In the genomic region with DNA sequence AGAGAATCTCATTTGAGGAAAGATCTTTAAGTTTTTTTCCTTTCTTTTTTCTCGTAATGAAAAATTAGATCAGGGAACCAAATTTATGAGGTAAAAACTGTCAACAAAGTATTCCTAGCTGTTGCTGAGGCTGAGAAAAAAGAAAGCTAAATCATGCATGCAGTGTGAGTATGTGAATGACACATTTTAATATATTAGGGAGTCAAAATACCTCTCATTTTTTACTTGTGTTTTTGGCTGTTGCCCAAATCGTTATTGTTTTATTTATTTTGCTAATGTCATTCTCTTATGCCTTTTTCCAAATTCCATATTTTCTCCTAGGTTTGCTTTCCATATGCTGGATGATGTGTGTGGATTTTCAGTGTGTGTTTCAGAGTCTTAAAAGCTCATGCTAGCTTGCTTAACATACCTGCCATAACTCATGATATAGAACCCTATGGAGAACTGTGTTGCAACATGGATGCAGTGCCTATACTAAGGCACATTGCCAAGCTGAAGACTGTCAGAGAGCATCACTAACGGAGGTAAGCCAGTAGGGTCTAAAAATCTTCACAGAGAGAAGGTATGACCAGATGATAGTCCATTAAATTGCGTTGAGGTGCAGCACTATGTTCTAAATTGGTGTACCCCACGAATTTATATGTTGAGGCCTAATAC, we compare ENCODE assay signal across 12 cellular contexts.
DNase-seq lines count a peak whose midpoint lies in the region; ATAC-seq and TF ChIP-seq lines count a peak whose summit lies in the region.
"Had no signal": no experiment of that assay in that cellular context is flagged by ENCODE, and none has a peak within 500 bp of the region (broad histone marks: within the 10 kb centered on the region; RNA-seq: fewer than 3 reads in every experiment).

No MANE protein-coding gene starts in this region.

- H3K4me2 ChIP-seq in mesendoderm (ENCODE audit: low read length), result no peak overlapping the region

- peaks cover 27% of the 10 kb centered on the region for H3K4me1 ChIP-seq in muscle layer of colon (ENCODE audit: insufficient read depth, low read length)
- peaks cover 0 to 54% (median 34%) of the 10 kb centered on the region in 4 donors for H3K4me1 ChIP-seq in tibial artery
- H3K4me1 ChIP-seq in mesendoderm (ENCODE audit: control insufficient read depth, low read depth, low read length), result no peaks in the 10 kb centered on the region

- H3K27ac ChIP-seq in caudate nucleus (ENCODE audit: low read depth, low read length) (peak overlapping the region; percentile 92), muscle layer of colon (ENCODE audit: low read depth, low read length) (peak overlapping the region; percentile 69), tibial artery (peak overlapping the region; percentile 50 to 68), mesendoderm (ENCODE audit: low read depth, low read length) (no peak overlapping the region)

- no peak overlapping the region for H3K9ac ChIP-seq in muscle layer of colon (ENCODE audit: low read length)
- no peak overlapping the region for H3K9ac ChIP-seq in mesendoderm (ENCODE audit: low read length)

- H3K27me3 ChIP-seq in muscle layer of colon (ENCODE audit: control insufficient read depth in 1 of 2, insufficient read depth in 2 of 2, low read length in 2 of 2) (no peaks in the 10 kb centered on the region), tibial artery (no peaks in the 10 kb centered on the region), mesendoderm (ENCODE audit: insufficient read depth, low read length, poor library complexity) (no peaks in the 10 kb centered on the region)
- H3K27me3 ChIP-seq: tibial nerve had no signal

- no peak overlapping the region for H3K4me3 ChIP-seq in muscle layer of colon (ENCODE audit: low read depth in 1 of 2, low read length in 2 of 2)
- no peak overlapping the region for H3K4me3 ChIP-seq in tibial artery
- H3K4me3 ChIP-seq in mesendoderm (ENCODE audit: low read length), result no peak overlapping the region
- H3K4me3 ChIP-seq: tibial nerve had no signal

- TF ChIP-seq CTCF in tibial artery (IDR thresholded peaks at IDR 0.05), result no peak

- H3K23ac ChIP-seq in mesendoderm (ENCODE audit: low read length), result no peak overlapping the region

- no peaks in the 10 kb centered on the region for H3K79me1 ChIP-seq in mesendoderm (ENCODE audit: low read length)

- no peak overlapping the region for H4K8ac ChIP-seq in mesendoderm (ENCODE audit: low read depth, low read length)

- H3K79me2 ChIP-seq in mesendoderm (ENCODE audit: control insufficient read depth, insufficient read depth, low read length), result no peaks in the 10 kb centered on the region

- no peak for ATAC-seq in HG03045 (IDR thresholded peaks at IDR 0.05; ENCODE audit: unreplicated experiment)

- H2BK120ac ChIP-seq in mesendoderm (ENCODE audit: low read depth, low read length), result no peak overlapping the region

- H3K36me3 ChIP-seq in muscle layer of colon (ENCODE audit: insufficient read depth, low read length) (no peaks in the 10 kb centered on the region), tibial artery (no peaks in the 10 kb centered on the region), mesendoderm (ENCODE audit: control insufficient read depth, insufficient read depth, low read length) (no peaks in the 10 kb centered on the region)
- H3K36me3 ChIP-seq: tibial nerve had no signal

- intact Hi-C loops in tibial artery (cut with DNase I; ENCODE audit: low total_unique reads) (no loop called here), posterior cingulate gyrus (cut with DNase I) (no loop called here)

- H2BK15ac ChIP-seq in mesendoderm (replicated peaks; ENCODE audit: low read depth), result no peak overlapping the region

- WGBS in mesendoderm (ENCODE audit: extremely low coverage, insufficient coverage, low lambda C conversion rate), result no CpG with 5 or more reads among the region's 5 CpGs

- no peak overlapping the region for H2AK5ac ChIP-seq in mesendoderm (ENCODE audit: low read length)

- H4K5ac ChIP-seq in mesendoderm (ENCODE audit: low read length), result no peak overlapping the region

- no peak overlapping the region for H3K56ac ChIP-seq in mesendoderm (ENCODE audit: low read length)

- no peak overlapping the region for H2BK5ac ChIP-seq in mesendoderm (ENCODE audit: low read length)

- no peaks in the 10 kb centered on the region for H3K9me3 ChIP-seq in muscle layer of colon (ENCODE audit: low read length)
- no peaks in the 10 kb centered on the region for H3K9me3 ChIP-seq in tibial artery
- H3K9me3 ChIP-seq: tibial nerve had no signal

- DNase-seq in M059J (ENCODE audit: low read depth) (peak; percentile 53), caudate nucleus (lab: John Stamatoyannopoulos, UW) (no peak), tibial artery (no peak), mesendoderm (no peak), posterior cingulate gyrus (no peak)
- no peak for DNase-seq in stimulated activated CD8-positive, alpha-beta memory T cell treated with anti-CD3 and anti-CD28 coated beads, Interleukin-4, amount 100 ng/mL, for 48 hours
- DNase-seq: activated CD4-positive, alpha-beta memory T cell treated with anti-CD3 and anti-CD28 coated beads, Interleukin-2, amount 10 ng/mL, durations not matched to agents 7 days and 5 days; activated naive CD4-positive, alpha-beta T cell treated with anti-CD3 and anti-CD28 coated beads for 36 hours; NCI-H1048 had no signal

- H3K18ac ChIP-seq in mesendoderm (ENCODE audit: low read length), result no peak overlapping the region

- H3K4ac ChIP-seq in mesendoderm (ENCODE audit: low read depth, low read length), result no peak overlapping the region
